1 cellular context compared by ENCODE assay signal in the genomic region with DNA sequence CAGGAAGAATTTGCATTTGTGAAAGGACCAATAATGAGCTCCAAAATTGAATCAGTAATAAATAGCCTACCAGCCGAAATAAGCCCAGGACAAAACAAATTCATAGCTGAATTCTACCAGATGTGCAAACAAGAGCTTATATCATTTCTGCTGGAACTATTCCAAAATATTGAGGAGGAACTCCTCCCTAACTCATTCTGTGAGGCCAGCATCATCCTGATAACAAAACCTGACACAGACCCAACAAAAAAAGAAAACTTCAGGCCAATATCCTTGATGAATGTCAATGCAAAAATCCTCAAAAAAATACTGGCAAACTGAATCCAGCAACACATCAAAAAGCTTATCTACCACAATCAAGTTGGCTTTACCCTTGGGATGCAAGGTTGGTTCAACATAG.
A peak's percentile ranks its signal among the peaks of the same experiment; 100 is the strongest.
TF ChIP-seq lines count a peak whose summit lies in the region.

No MANE protein-coding gene starts in this region.

TF ChIP-seq in K562, 482 proteins besides CTCF, POLR2A, EP300 and RAD21:
- TF ChIP-seq ARID1B (IDR thresholded peaks at IDR 0.05) = peak; percentile 57
- TF ChIP-seq, protein P1, sequence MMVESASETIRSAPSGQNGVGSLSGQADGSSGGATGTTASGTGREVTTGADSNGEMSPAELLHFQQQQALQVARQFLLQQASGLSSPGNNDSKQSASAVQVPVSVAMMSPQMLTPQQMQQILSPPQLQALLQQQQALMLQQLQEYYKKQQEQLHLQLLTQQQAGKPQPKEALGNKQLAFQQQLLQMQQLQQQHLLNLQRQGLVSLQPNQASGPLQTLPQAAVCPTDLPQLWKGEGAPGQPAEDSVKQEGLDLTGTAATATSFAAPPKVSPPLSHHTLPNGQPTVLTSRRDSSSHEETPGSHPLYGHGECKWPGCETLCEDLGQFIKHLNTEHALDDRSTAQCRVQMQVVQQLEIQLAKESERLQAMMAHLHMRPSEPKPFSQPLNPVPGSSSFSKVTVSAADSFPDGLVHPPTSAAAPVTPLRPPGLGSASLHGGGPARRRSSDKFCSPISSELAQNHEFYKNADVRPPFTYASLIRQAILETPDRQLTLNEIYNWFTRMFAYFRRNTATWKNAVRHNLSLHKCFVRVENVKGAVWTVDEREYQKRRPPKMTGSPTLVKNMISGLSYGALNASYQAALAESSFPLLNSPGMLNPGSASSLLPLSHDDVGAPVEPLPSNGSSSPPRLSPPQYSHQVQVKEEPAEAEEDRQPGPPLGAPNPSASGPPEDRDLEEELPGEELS (CRISPR knock-in tag; IDR thresholded peaks at IDR 0.05; ENCODE audit: borderline replicate concordance) = no peak
- TF ChIP-seq CBFA2T3 (IDR thresholded peaks at IDR 0.05) = peak; percentile 48
- no peak for TF ChIP-seq ESRRA (IDR thresholded peaks at IDR 0.05; ENCODE audit: borderline replicate concordance, low read depth)
- TF ChIP-seq PHF20 (IDR thresholded peaks at IDR 0.05; ENCODE audit: partially characterized antibody) = no peak
- peak; percentile 45 to 47; a peak in 3 of 4 replicates for TF ChIP-seq KDM1A (IDR thresholded peaks at IDR 0.05)
- no peak for TF ChIP-seq SIN3A (IDR thresholded peaks at IDR 0.05; ENCODE audit: borderline replicate concordance in 2 of 2, control insufficient read depth in 1 of 2, low read depth in 2 of 2, low read length in 2 of 2)
- TF ChIP-seq CSDE1 (IDR thresholded peaks at IDR 0.05) = no peak
- no peak for TF ChIP-seq ZBTB2 (IDR thresholded peaks at IDR 0.05)
- no peak for TF ChIP-seq HMGXB4 (CRISPR knock-in tag; IDR thresholded peaks at IDR 0.05)
- TF ChIP-seq PTRF (tag; IDR thresholded peaks at IDR 0.05) = no peak
- TF ChIP-seq, protein P2, sequence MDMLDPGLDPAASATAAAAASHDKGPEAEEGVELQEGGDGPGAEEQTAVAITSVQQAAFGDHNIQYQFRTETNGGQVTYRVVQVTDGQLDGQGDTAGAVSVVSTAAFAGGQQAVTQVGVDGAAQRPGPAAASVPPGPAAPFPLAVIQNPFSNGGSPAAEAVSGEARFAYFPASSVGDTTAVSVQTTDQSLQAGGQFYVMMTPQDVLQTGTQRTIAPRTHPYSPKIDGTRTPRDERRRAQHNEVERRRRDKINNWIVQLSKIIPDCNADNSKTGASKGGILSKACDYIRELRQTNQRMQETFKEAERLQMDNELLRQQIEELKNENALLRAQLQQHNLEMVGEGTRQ (CRISPR knock-in tag; IDR thresholded peaks at IDR 0.05) = no peak
- TF ChIP-seq CAMTA2 (CRISPR knock-in tag; conservative IDR thresholded peaks at IDR 0.05) = no peak
- no peak for TF ChIP-seq ZBTB17 (CRISPR knock-in tag; IDR thresholded peaks at IDR 0.05)
- TF ChIP-seq, protein P3, sequence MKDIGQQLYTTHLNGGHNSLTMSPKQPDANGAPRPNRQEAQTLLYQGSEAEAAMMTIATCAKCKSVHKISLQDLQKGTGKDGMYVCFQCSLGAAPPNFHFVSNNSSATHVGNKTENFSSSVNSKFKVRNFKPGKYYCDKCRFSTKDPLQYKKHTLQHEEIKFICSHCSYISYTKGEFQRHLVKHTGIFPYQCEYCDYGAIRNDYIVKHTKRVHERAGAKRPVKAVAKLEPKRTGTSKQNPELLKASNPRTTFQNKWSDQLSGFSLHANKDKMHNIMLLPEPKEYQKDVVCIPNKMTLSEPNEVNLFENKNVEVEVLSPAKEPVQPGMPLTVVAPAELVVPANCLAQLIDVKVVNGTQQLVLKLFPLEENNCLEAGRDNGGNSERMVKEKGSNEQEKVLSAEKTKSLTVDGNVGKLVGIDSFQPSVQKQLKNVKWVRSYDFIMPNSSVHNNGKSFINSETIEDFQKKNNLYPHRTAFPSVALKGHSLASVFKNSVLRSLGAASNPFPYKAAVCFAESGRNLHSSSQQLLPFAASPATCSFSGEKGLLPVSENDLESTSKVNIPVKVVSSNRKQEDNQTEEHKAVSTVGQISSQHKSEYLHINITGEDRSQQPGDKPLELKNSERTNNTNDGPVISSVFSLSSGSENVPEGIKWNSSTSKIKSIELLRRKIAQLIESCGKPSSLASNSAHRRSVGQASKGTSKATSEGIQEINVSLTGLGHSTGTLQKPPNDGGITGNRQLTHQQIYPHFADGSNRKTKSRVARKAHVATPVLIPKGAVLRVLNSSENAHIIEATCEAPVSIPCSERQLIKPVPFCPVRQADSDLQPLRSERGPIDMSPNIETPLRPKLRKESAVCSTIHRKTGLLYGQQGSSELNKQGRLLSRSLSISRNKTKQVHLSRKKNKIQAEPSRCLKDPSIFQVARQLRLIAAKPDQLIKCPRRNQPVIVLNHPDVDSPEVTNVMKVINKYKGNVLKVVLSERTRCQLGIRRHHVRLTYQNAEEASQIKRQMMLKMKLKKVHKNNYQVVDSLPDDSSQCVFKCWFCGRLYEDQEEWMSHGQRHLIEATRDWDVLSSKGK (CRISPR knock-in tag; IDR thresholded peaks at IDR 0.05) = no peak
- peak; percentile 43; the same call in 1 of the 2 replicates for TF ChIP-seq DPF2 (IDR thresholded peaks at IDR 0.05)
- peak; percentile 78 for TF ChIP-seq ZNF324 (CRISPR knock-in tag; IDR thresholded peaks at IDR 0.05)
- TF ChIP-seq EHMT2 (IDR thresholded peaks at IDR 0.05) = peak; percentile 36; the same call in 1 of the 2 replicates
- TF ChIP-seq SMARCA4 (IDR thresholded peaks at IDR 0.05) = no peak
- 0 out of 4 replicates have a peak, but pooled peaks of 1 of the 2 experiments have one; percentile 11 for TF ChIP-seq RCOR1 (IDR thresholded peaks at IDR 0.05; ENCODE audit: borderline replicate concordance in 1 of 2, low read depth in 2 of 2, low read length in 2 of 2)
- TF ChIP-seq, protein P4, sequence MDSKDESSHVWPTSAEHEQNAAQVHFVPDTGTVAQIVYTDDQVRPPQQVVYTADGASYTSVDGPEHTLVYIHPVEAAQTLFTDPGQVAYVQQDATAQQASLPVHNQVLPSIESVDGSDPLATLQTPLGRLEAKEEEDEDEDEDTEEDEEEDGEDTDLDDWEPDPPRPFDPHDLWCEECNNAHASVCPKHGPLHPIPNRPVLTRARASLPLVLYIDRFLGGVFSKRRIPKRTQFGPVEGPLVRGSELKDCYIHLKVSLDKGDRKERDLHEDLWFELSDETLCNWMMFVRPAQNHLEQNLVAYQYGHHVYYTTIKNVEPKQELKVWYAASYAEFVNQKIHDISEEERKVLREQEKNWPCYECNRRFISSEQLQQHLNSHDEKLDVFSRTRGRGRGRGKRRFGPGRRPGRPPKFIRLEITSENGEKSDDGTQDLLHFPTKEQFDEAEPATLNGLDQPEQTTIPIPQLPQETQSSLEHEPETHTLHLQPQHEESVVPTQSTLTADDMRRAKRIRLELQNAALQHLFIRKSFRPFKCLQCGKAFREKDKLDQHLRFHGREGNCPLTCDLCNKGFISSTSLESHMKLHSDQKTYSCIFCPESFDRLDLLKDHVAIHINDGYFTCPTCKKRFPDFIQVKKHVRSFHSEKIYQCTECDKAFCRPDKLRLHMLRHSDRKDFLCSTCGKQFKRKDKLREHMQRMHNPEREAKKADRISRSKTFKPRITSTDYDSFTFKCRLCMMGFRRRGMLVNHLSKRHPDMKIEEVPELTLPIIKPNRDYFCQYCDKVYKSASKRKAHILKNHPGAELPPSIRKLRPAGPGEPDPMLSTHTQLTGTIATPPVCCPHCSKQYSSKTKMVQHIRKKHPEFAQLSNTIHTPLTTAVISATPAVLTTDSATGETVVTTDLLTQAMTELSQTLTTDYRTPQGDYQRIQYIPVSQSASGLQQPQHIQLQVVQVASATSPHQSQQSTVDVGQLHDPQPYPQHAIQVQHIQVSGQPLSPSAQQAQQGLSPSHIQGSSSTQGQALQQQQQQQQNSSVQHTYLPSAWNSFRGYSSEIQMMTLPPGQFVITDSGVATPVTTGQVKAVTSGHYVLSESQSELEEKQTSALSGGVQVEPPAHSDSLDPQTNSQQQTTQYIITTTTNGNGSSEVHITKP (IDR thresholded peaks at IDR 0.05; ENCODE audit: partially characterized antibody) = no peak
- TF ChIP-seq ZNF280B (CRISPR knock-in tag; IDR thresholded peaks at IDR 0.05) = no peak
- TF ChIP-seq, protein P5, sequence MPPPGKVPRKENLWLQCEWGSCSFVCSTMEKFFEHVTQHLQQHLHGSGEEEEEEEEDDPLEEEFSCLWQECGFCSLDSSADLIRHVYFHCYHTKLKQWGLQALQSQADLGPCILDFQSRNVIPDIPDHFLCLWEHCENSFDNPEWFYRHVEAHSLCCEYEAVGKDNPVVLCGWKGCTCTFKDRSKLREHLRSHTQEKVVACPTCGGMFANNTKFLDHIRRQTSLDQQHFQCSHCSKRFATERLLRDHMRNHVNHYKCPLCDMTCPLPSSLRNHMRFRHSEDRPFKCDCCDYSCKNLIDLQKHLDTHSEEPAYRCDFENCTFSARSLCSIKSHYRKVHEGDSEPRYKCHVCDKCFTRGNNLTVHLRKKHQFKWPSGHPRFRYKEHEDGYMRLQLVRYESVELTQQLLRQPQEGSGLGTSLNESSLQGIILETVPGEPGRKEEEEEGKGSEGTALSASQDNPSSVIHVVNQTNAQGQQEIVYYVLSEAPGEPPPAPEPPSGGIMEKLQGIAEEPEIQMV (tag; conservative IDR thresholded peaks at IDR 0.05; ENCODE audit: low read depth) = no peak
- TF ChIP-seq ZNF3 (CRISPR knock-in tag; IDR thresholded peaks at IDR 0.05) = no peak
- TF ChIP-seq TARDBP (IDR thresholded peaks at IDR 0.05) = no peak
- no peak for TF ChIP-seq JUNB (CRISPR knock-in tag; conservative IDR thresholded peaks at IDR 0.05)
- TF ChIP-seq ZNF57 (CRISPR knock-in tag; IDR thresholded peaks at IDR 0.05) = no peak
- TF ChIP-seq BACH1 (tag; IDR thresholded peaks at IDR 0.05) = no peak
- no peak for TF ChIP-seq RBM22 (IDR thresholded peaks at IDR 0.05; ENCODE audit: low read depth, low read length, poor library complexity, severe bottlenecking)
- no peak for TF ChIP-seq TAF9B (IDR thresholded peaks at IDR 0.05; ENCODE audit: partially characterized antibody)
- TF ChIP-seq NFIC (IDR thresholded peaks at IDR 0.05) = peak; percentile 89
- no peak for TF ChIP-seq LCOR (CRISPR knock-in tag; IDR thresholded peaks at IDR 0.05)
- no peak for TF ChIP-seq HIVEP1 (CRISPR knock-in tag; IDR thresholded peaks at IDR 0.05)
- TF ChIP-seq, protein P6, sequence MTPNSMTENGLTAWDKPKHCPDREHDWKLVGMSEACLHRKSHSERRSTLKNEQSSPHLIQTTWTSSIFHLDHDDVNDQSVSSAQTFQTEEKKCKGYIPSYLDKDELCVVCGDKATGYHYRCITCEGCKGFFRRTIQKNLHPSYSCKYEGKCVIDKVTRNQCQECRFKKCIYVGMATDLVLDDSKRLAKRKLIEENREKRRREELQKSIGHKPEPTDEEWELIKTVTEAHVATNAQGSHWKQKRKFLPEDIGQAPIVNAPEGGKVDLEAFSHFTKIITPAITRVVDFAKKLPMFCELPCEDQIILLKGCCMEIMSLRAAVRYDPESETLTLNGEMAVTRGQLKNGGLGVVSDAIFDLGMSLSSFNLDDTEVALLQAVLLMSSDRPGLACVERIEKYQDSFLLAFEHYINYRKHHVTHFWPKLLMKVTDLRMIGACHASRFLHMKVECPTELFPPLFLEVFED (CRISPR knock-in tag; conservative IDR thresholded peaks at IDR 0.05) = no peak
- TF ChIP-seq ZNF785 (CRISPR knock-in tag; IDR thresholded peaks at IDR 0.05) = no peak
